11 cellular contexts compared by ENCODE assay signal in genomic region chr15:90214553-90215205, GRCh38. TPM values are rescaled to one million over a fixed set of nuclear protein-coding genes. Genes with fewer than 3 reads are reported as not detected.
DNase-seq lines count a peak whose midpoint lies in the region; ATAC-seq, FAIRE-seq and TF ChIP-seq lines count a peak whose summit lies in the region.
"Had no signal": no experiment of that assay in that cellular context is flagged by ENCODE, and none has a peak within 500 bp of the region (broad histone marks: within the 10 kb centered on the region; RNA-seq: fewer than 3 reads in every experiment).

No MANE protein-coding gene starts in this region.

- TF ChIP-seq CTCF in Loucy (conservative IDR thresholded peaks at IDR 0.05; ENCODE audit: low read length) = peak; percentile 26; the same call in 1 of the 2 replicates
- no peak for TF ChIP-seq CTCF in nephron progenitor cell (IDR thresholded peaks at IDR 0.05)
- TF ChIP-seq CTCF in mesothelial cell of epicardium (IDR thresholded peaks at IDR 0.05; ENCODE audit: unreplicated experiment) = no peak

- no peak overlapping the region for H3K4me2 ChIP-seq in Loucy (ENCODE audit: low read depth, low read length, poor library complexity, severe bottlenecking)

- H3K27me3 Mint-ChIP-seq in central memory CD8-positive, alpha-beta T cell = no peaks in the 10 kb centered on the region
- H3K27me3 Mint-ChIP-seq in nephron progenitor cell (ENCODE audit: low read depth, poor library complexity) (no peaks in the 10 kb centered on the region), mesothelial cell of epicardium (ENCODE audit: low read depth) (no peaks in the 10 kb centered on the region)
- H3K27me3 Mint-ChIP-seq: brain had no signal

- ATAC-seq in central memory CD8-positive, alpha-beta T cell (replicated peaks; ENCODE audit: extremely low read depth, poor library complexity, severe bottlenecking) = no peak
- ATAC-seq: activated CD4-positive, CD25-positive, alpha-beta regulatory T cell treated with anti-CD3 and anti-CD28 coated beads, Interleukin-2, amount 50 U/mL, for 24 hours had no signal

- peaks cover 19% of the 10 kb centered on the region; the same call in 1 of the 2 replicates for H3K79me2 ChIP-seq in Loucy (ENCODE audit: insufficient read depth, low read length)

- H3K9me3 ChIP-seq in Loucy (ENCODE audit: insufficient read depth, low read depth, low read length) = no peaks in the 10 kb centered on the region

- H2AFZ ChIP-seq in Loucy (ENCODE audit: low read length) = no peak overlapping the region

- H3K4me3 Mint-ChIP-seq in central memory CD8-positive, alpha-beta T cell = no peak overlapping the region
- no peak overlapping the region for H3K4me3 Mint-ChIP-seq in nephron progenitor cell
- no peak overlapping the region for H3K4me3 Mint-ChIP-seq in mesothelial cell of epicardium
- H3K4me3 Mint-ChIP-seq: brain had no signal

- H3K4me1 ChIP-seq in Loucy (ENCODE audit: insufficient read depth, low read length, poor library complexity, severe bottlenecking) = peaks cover 9% of the 10 kb centered on the region

- H3K9me2 ChIP-seq in Loucy (replicated peaks; ENCODE audit: low read depth, low read length) = no peaks in the 10 kb centered on the region

- no peak overlapping the region for H3K9ac ChIP-seq in Loucy (ENCODE audit: low read depth, low read length, poor library complexity, severe bottlenecking)

- no peak for FAIRE-seq in GM12892 (lab: Jason Lieb, UNC)

- H3K4me1 Mint-ChIP-seq in central memory CD8-positive, alpha-beta T cell = peaks cover 45% of the 10 kb centered on the region
- peaks cover 37% of the 10 kb centered on the region for H3K4me1 Mint-ChIP-seq in nephron progenitor cell
- peaks cover 6% of the 10 kb centered on the region for H3K4me1 Mint-ChIP-seq in mesothelial cell of epicardium

- H3K27ac Mint-ChIP-seq in central memory CD8-positive, alpha-beta T cell (ENCODE audit: low read depth) = peak overlapping the region; percentile 44
- H3K27ac Mint-ChIP-seq in nephron progenitor cell (peak overlapping the region; percentile 88), mesothelial cell of epicardium (no peak overlapping the region)
- H3K27ac Mint-ChIP-seq: brain had no signal

- no peaks in the 10 kb centered on the region; the same call in 1 of the 2 replicates for H3K36me3 ChIP-seq in Loucy (ENCODE audit: insufficient read depth, low read length)

- H3K27me3 ChIP-seq in Loucy (ENCODE audit: insufficient read depth, low read length, poor library complexity, severe bottlenecking) = no peaks in the 10 kb centered on the region

- H3K36me3 Mint-ChIP-seq in central memory CD8-positive, alpha-beta T cell (ENCODE audit: insufficient read depth) = peaks cover 5% of the 10 kb centered on the region
- peaks cover 34% of the 10 kb centered on the region for H3K36me3 Mint-ChIP-seq in nephron progenitor cell (ENCODE audit: low read depth)
- peaks cover 7% of the 10 kb centered on the region for H3K36me3 Mint-ChIP-seq in mesothelial cell of epicardium

- no peaks in the 10 kb centered on the region for H3K9me3 Mint-ChIP-seq in central memory CD8-positive, alpha-beta T cell
- H3K9me3 Mint-ChIP-seq in nephron progenitor cell (no peaks in the 10 kb centered on the region), mesothelial cell of epicardium (no peaks in the 10 kb centered on the region)
- H3K9me3 Mint-ChIP-seq: brain had no signal

- peak; percentile 22 for DNase-seq in Daoy (ENCODE audit: low read depth)
- DNase-seq in central memory CD8-positive, alpha-beta T cell (ENCODE audit: low spot score in 2 of 2) = no peak
- no peak for DNase-seq in nephron progenitor cell
- no peak for DNase-seq in GM12892 (ENCODE audit: insufficient read length)
- no peak for DNase-seq in mesothelial cell of epicardium (ENCODE audit: low spot score in 2 of 2, unreplicated experiment in 2 of 2)
- no peak for DNase-seq in superior temporal gyrus (ENCODE audit: extremely low spot score)
- DNase-seq in NCI-H2029 (lab: John Stamatoyannopoulos, UW) = no peak
- DNase-seq: NCI-H2081 had no signal

- H3K4me3 ChIP-seq in Loucy (ENCODE audit: low read length, poor library complexity, severe bottlenecking) = no peak overlapping the region

- TF ChIP-seq POLR2A in GM12892 (IDR thresholded peaks at IDR 0.05; ENCODE audit: low read depth, low read length) = no peak

- no peaks in the 10 kb centered on the region for H3F3A ChIP-seq in Loucy (ENCODE audit: low read depth)

- H4K20me1 ChIP-seq in Loucy (ENCODE audit: insufficient read depth, low read length, poor library complexity, severe bottlenecking) = no peaks in the 10 kb centered on the region

RNA-seq across cellular contexts. Expression of gene SEMA4B, which starts 13.5 kb away (rescaled TPM):
- 16.2 and 31.4 TPM in 2 replicates for total RNA-seq in Daoy (2014; rRNA removed; shearing (Covaris generic))
- 7.3 TPM for polyA plus RNA-seq in GM12892 (2012; ENCODE audit: missing spikeins)
- total RNA-seq in mesothelial cell of epicardium = 32.3 to 37.7 TPM (median 35.4 TPM) in 3 replicates

RNA-seq across cellular contexts. Expression of gene CIB1, which starts 19.1 kb away (rescaled TPM):
- total RNA-seq in Daoy (2014; rRNA removed; shearing (Covaris generic)) = 25.5 and 39.3 TPM in 2 replicates
- polyA plus RNA-seq in GM12892 (2012; ENCODE audit: missing spikeins) = 82.3 TPM
- total RNA-seq in mesothelial cell of epicardium = 16.9 to 18.1 TPM (median 17.6 TPM) in 3 replicates

RNA-seq across cellular contexts. Expression of gene GDPGP1, which starts 19.3 kb away (rescaled TPM):
- 4.2 TPM in 2 replicates for total RNA-seq in Daoy (2014; rRNA removed; shearing (Covaris generic))
- 3.2 TPM for polyA plus RNA-seq in GM12892 (2012; ENCODE audit: missing spikeins)
- total RNA-seq in mesothelial cell of epicardium = 8.0 to 9.2 TPM (median 8.4 TPM) in 3 replicates

RNA-seq across cellular contexts. Expression of gene TTLL13, which starts 34.7 kb away (rescaled TPM):
- total RNA-seq in Daoy (2014; rRNA removed; shearing (Covaris generic)) = 0.06 TPM in 1 of 2 replicates, not detected in the other
- 0.23 TPM for polyA plus RNA-seq in GM12892 (2012; ENCODE audit: missing spikeins)
- total RNA-seq in mesothelial cell of epicardium = 0.33 to 0.77 TPM (median 0.47 TPM) in 3 replicates

RNA-seq across cellular contexts. Expression of gene NGRN, which starts 50.8 kb away (rescaled TPM):
- 129 and 135 TPM in 2 replicates for total RNA-seq in Daoy (2014; rRNA removed; shearing (Covaris generic))
- 14.8 TPM for polyA plus RNA-seq in GM12892 (2012; ENCODE audit: missing spikeins)
- 91.9 to 93.4 TPM (median 92.8 TPM) in 3 replicates for total RNA-seq in mesothelial cell of epicardium
